1 cellular context compared by ENCODE assay signal in the genomic region with DNA sequence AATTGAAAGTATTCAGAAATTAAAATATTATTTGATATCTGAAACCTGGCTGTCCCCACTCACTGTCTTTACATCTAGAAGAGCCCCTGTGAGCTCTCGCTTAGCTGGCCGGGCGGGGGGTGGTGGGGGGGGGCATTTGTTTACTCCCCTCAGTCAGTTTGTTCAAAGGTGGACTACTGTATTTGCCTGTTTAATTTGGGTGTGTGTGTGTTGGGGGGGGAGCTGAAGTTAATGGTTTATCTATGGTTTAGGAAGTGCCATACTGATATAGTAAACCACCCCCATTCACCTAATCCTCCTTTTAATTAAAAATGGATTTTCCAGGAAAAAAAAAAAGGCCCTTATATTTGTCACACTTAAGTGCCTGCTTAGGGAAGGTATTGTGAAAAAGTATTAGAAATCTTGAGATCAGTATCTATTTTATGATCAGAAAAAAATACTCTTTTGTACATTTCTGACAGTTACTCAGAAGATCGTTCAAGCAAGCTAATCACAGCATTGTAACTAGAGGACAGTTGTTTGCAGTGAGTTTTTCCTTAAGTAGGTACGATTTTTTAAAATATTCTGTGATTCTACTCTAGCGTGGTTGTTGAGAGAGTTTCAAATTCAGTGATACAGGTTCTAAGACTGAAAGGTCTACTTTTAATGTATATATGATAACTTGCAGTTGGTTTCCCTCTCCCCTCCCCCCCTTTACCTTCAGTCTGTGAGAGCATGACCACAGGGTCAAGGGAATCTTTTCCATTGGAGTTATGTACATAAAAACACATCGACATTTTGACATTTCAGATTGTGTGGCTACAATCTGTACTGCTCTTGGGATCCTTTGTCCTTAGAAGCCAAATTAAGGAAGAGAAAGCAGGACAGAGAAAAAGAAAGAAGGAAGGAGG.
TF ChIP-seq lines count a peak whose summit lies in the region.

No MANE protein-coding gene starts in this region.

TF ChIP-seq in WTC11, 78 proteins besides CTCF, POLR2A, EP300 and RAD21 (continued from another document):
- TF ChIP-seq, protein P1, sequence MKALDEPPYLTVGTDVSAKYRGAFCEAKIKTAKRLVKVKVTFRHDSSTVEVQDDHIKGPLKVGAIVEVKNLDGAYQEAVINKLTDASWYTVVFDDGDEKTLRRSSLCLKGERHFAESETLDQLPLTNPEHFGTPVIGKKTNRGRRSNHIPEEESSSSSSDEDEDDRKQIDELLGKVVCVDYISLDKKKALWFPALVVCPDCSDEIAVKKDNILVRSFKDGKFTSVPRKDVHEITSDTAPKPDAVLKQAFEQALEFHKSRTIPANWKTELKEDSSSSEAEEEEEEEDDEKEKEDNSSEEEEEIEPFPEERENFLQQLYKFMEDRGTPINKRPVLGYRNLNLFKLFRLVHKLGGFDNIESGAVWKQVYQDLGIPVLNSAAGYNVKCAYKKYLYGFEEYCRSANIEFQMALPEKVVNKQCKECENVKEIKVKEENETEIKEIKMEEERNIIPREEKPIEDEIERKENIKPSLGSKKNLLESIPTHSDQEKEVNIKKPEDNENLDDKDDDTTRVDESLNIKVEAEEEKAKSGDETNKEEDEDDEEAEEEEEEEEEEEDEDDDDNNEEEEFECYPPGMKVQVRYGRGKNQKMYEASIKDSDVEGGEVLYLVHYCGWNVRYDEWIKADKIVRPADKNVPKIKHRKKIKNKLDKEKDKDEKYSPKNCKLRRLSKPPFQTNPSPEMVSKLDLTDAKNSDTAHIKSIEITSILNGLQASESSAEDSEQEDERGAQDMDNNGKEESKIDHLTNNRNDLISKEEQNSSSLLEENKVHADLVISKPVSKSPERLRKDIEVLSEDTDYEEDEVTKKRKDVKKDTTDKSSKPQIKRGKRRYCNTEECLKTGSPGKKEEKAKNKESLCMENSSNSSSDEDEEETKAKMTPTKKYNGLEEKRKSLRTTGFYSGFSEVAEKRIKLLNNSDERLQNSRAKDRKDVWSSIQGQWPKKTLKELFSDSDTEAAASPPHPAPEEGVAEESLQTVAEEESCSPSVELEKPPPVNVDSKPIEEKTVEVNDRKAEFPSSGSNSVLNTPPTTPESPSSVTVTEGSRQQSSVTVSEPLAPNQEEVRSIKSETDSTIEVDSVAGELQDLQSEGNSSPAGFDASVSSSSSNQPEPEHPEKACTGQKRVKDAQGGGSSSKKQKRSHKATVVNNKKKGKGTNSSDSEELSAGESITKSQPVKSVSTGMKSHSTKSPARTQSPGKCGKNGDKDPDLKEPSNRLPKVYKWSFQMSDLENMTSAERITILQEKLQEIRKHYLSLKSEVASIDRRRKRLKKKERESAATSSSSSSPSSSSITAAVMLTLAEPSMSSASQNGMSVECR (CRISPR knock-in tag; IDR thresholded peaks at IDR 0.05; ENCODE audit: borderline replicate concordance): no peak
- TF ChIP-seq, protein P2, sequence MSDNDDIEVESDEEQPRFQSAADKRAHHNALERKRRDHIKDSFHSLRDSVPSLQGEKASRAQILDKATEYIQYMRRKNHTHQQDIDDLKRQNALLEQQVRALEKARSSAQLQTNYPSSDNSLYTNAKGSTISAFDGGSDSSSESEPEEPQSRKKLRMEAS (CRISPR knock-in tag; IDR thresholded peaks at IDR 0.05): no peak
- TF ChIP-seq TEAD4 (CRISPR knock-in tag; IDR thresholded peaks at IDR 0.05) (no peak), FOXP1 (CRISPR knock-in tag; IDR thresholded peaks at IDR 0.05; ENCODE audit: borderline replicate concordance) (no peak), SMAD4 (CRISPR knock-in tag; IDR thresholded peaks at IDR 0.05) (no peak), RORB (CRISPR knock-in tag; IDR thresholded peaks at IDR 0.05) (no peak), FOXK1 (CRISPR knock-in tag; IDR thresholded peaks at IDR 0.05) (no peak), TEAD1 (CRISPR knock-in tag; IDR thresholded peaks at IDR 0.05) (no peak), NR1H2 (CRISPR knock-in tag; IDR thresholded peaks at IDR 0.05) (no peak), OVOL2 (CRISPR knock-in tag; IDR thresholded peaks at IDR 0.05; ENCODE audit: borderline replicate concordance) (no peak)
- TF ChIP-seq, protein P3, sequence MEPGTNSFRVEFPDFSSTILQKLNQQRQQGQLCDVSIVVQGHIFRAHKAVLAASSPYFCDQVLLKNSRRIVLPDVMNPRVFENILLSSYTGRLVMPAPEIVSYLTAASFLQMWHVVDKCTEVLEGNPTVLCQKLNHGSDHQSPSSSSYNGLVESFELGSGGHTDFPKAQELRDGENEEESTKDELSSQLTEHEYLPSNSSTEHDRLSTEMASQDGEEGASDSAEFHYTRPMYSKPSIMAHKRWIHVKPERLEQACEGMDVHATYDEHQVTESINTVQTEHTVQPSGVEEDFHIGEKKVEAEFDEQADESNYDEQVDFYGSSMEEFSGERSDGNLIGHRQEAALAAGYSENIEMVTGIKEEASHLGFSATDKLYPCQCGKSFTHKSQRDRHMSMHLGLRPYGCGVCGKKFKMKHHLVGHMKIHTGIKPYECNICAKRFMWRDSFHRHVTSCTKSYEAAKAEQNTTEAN (CRISPR knock-in tag; IDR thresholded peaks at IDR 0.05): no peak
- TF ChIP-seq, protein P4, sequence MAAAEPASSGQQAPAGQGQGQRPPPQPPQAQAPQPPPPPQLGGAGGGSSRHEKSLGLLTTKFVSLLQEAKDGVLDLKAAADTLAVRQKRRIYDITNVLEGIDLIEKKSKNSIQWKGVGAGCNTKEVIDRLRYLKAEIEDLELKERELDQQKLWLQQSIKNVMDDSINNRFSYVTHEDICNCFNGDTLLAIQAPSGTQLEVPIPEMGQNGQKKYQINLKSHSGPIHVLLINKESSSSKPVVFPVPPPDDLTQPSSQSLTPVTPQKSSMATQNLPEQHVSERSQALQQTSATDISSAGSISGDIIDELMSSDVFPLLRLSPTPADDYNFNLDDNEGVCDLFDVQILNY (CRISPR knock-in tag; IDR thresholded peaks at IDR 0.05): no peak
- TF ChIP-seq, protein P5, sequence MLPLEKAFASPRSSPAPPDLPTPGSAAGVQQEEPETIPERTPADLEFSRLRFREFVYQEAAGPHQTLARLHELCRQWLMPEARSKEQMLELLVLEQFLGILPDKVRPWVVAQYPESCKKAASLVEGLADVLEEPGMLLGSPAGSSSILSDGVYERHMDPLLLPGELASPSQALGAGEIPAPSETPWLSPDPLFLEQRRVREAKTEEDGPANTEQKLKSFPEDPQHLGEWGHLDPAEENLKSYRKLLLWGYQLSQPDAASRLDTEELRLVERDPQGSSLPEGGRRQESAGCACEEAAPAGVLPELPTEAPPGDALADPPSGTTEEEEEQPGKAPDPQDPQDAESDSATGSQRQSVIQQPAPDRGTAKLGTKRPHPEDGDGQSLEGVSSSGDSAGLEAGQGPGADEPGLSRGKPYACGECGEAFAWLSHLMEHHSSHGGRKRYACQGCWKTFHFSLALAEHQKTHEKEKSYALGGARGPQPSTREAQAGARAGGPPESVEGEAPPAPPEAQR (CRISPR knock-in tag; IDR thresholded peaks at IDR 0.05): no peak
